Comparison of ENCODE assay signal across 8 cellular contexts in genomic region chr19:33280351-33280921, GRCh38.
A peak's percentile ranks its signal among the peaks of the same experiment; 100 is the strongest.
DNase-seq lines count a peak whose midpoint lies in the region; ATAC-seq lines count a peak whose summit lies in the region.

No MANE protein-coding gene starts in this region.

- ATAC-seq in HG03039 (IDR thresholded peaks at IDR 0.05; ENCODE audit: unreplicated experiment) = peak; percentile 79

- DNase-seq in SIG-M5 treated with dmso at 0.1 percent for 504 hours (lab: John Stamatoyannopoulos, UW; ENCODE audit: unreplicated experiment) (peak; percentile 19), SIG-M5 (lab: John Stamatoyannopoulos, UW) (no peak), GM03348 (ENCODE audit: low spot score) (no peak), D341Med (ENCODE audit: low spot score) (no peak), HPDE6-E6E7 (ENCODE audit: extremely low spot score) (no peak)
- DNase-seq in activated CD8-positive, alpha-beta memory T cell treated with anti-CD3 and anti-CD28 coated beads, Interleukin-2, amount 50 U/mL, for 48 hours = peak; percentile 69
- peak; percentile 59 for DNase-seq in stimulated activated CD8-positive, alpha-beta memory T cell treated with anti-CD3 and anti-CD28 coated beads, Interleukin-4, amount 100 ng/mL, for 48 hours

Comparison
In these comparisons a context has a peak if more than half of its experiments do, and no peak if none do; other contexts are left out.
1. DNase-seq: peak in SIG-M5 treated with dmso at 0.1 percent for 504 hours (single experiment), activated CD8-positive, alpha-beta memory T cell treated with anti-CD3 and anti-CD28 coated beads, Interleukin-2, amount 50 U/mL, for 48 hours (single experiment) and stimulated activated CD8-positive, alpha-beta memory T cell treated with anti-CD3 and anti-CD28 coated beads, Interleukin-4, amount 100 ng/mL, for 48 hours (single experiment); none in SIG-M5 (single experiment), GM03348 (single experiment), D341Med (single experiment) and HPDE6-E6E7 (single experiment).